Comparison of ENCODE assay signal across 9 cellular contexts in genomic region chr12:19967486-19967885, GRCh38.
DNase-seq lines count a peak whose midpoint lies in the region; ATAC-seq, FAIRE-seq and TF ChIP-seq lines count a peak whose summit lies in the region.
"Had no signal": no experiment of that assay in that cellular context is flagged by ENCODE, and none has a peak within 500 bp of the region (broad histone marks: within the 10 kb centered on the region; RNA-seq: fewer than 3 reads in every experiment).

No MANE protein-coding gene starts in this region.

- H3K9me3 ChIP-seq in smooth muscle cell (replicated peaks; ENCODE audit: low read depth), result no peaks in the 10 kb centered on the region

- H3K27me3 ChIP-seq in smooth muscle cell (ENCODE audit: low read depth), result no peaks in the 10 kb centered on the region

- H3K36me3 ChIP-seq in smooth muscle cell (ENCODE audit: low read depth), result no peaks in the 10 kb centered on the region

- H3K4me1 ChIP-seq in smooth muscle cell (ENCODE audit: low read depth), result peaks cover 25% of the 10 kb centered on the region

- no peaks in the 10 kb centered on the region for H4K20me1 ChIP-seq in smooth muscle cell (ENCODE audit: low read depth)

- H3K27ac ChIP-seq in smooth muscle cell (ENCODE audit: low read depth), result peak overlapping the region; percentile 67

- H3K9ac ChIP-seq in smooth muscle cell (ENCODE audit: low read depth), result no peak overlapping the region

- ATAC-seq in GM19324 (IDR thresholded peaks at IDR 0.05; ENCODE audit: low FRiP score, unreplicated experiment) (no peak), GM21529 (IDR thresholded peaks at IDR 0.05; ENCODE audit: unreplicated experiment) (no peak), HG03469 (IDR thresholded peaks at IDR 0.05; ENCODE audit: unreplicated experiment) (no peak)

- H3K4me3 ChIP-seq in smooth muscle cell, result no peak overlapping the region

- H3K79me2 ChIP-seq in smooth muscle cell (ENCODE audit: low read depth), result no peaks in the 10 kb centered on the region

- no peak for TF ChIP-seq CTCF in smooth muscle cell (IDR thresholded peaks at IDR 0.05; ENCODE audit: borderline replicate concordance, insufficient read depth, poor library complexity, severe bottlenecking)

- H2AFZ ChIP-seq in smooth muscle cell (ENCODE audit: low read depth), result peak overlapping the region; percentile 40

- WGBS in smooth muscle cell (ENCODE audit: low lambda C conversion rate), result 2% methylated on average over 2 of the region's 2 CpGs

- H3K4me2 ChIP-seq in smooth muscle cell, result peak overlapping the region; percentile 55

- DNase-seq in HTR-8/SVneo (ENCODE audit: insufficient read length, low spot score), result peak; percentile 56
- peak; percentile 20 for DNase-seq in SHP77 treated with DMSO at 0.1 percent for 48 hours (lab: John Stamatoyannopoulos, UW)
- DNase-seq in glomerular visceral epithelial cell (ENCODE audit: extremely low spot score), result peak; percentile 42
- no peak for DNase-seq in smooth muscle cell (lab: John Stamatoyannopoulos, UW; ENCODE audit: unreplicated experiment)
- no peak for DNase-seq in NCI-H2107 treated with DMSO at 0.1 percent for 48 hours (lab: John Stamatoyannopoulos, UW; ENCODE audit: unreplicated experiment)
- DNase-seq: activated naive CD8-positive, alpha-beta T cell treated with anti-CD3 and anti-CD28 coated beads, Interleukin-2, amount 10 ng/mL, durations not matched to agents 7 days and 5 days had no signal

- peak; percentile 93 for FAIRE-seq in HTR-8/SVneo (lab: Jason Lieb, UNC)

- peaks cover 4% of the 10 kb centered on the region for H3F3A ChIP-seq in smooth muscle cell (ENCODE audit: low read depth)

Comparison
In these comparisons a context has a peak if more than half of its experiments do, and no peak if none do; other contexts are left out.
1. DNase-seq: peak in HTR-8/SVneo (single experiment), SHP77 treated with DMSO at 0.1 percent for 48 hours (single experiment) and glomerular visceral epithelial cell (single experiment); none in smooth muscle cell (single experiment) and NCI-H2107 treated with DMSO at 0.1 percent for 48 hours (single experiment).